Comparison of ENCODE assay signal across 25 cellular contexts in the genomic region with DNA sequence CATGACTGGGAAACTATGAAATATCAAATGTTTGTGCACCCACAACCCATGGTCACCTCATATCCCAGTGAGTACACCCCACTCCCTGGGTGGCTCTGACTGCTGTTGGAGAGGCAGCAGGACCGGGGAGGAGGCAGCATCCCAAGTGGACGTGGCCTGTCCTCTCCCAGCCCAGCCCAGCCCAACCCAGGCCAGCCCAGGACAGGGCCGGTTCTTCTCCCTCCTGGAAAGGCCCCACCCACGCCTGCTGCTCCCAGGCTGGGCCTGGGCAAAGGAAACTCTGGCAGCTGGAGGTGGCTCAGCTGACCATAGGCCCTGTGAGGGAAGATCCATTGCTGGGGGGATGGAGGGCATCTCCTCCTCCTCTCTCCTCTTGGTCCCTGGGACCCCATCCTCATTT. TPM values are rescaled to one million over a fixed set of nuclear protein-coding genes. Genes with fewer than 3 reads are reported as not detected.
DNase-seq lines count a peak whose midpoint lies in the region; ATAC-seq and TF ChIP-seq lines count a peak whose summit lies in the region.
"Had no signal": no experiment of that assay in that cellular context is flagged by ENCODE, and none has a peak within 500 bp of the region (broad histone marks: within the 10 kb centered on the region; RNA-seq: fewer than 3 reads in every experiment).

No MANE protein-coding gene starts in this region.

- no peak for TF ChIP-seq POLR2A in breast epithelium (IDR thresholded peaks at IDR 0.05)

- no peak overlapping the region for H3K4me3 Mint-ChIP-seq in MCF 10A (ENCODE audit: unreplicated experiment)
- H3K4me3 Mint-ChIP-seq in stimulated activated naive CD8-positive, alpha-beta T cell treated with anti-CD3 and anti-CD28 coated beads, Interleukin-15, amount 100 ng/mL, for 72 hours, result no peak overlapping the region
- H3K4me3 Mint-ChIP-seq: activated CD4-positive, alpha-beta memory T cell treated with anti-CD3 and anti-CD28 coated beads, Interleukin-2, amount 10 ng/mL, durations not matched to agents 7 days and 5 days; B cell; immature natural killer cell had no signal

- H3K36me3 ChIP-seq in breast epithelium (no peaks in the 10 kb centered on the region), upper lobe of right lung (no peaks in the 10 kb centered on the region)
- H3K36me3 ChIP-seq: HAP-1, lower lobe of right lung had no signal

- BruUV-seq in MCF 10A (replicated peaks; lab: Mats Ljungman, UMichigan), result no TSS peak

- peaks cover 3 to 6% of the 10 kb centered on the region in 2 donors for H3K4me1 ChIP-seq in breast epithelium
- no peaks in the 10 kb centered on the region for H3K4me1 ChIP-seq in upper lobe of right lung
- H3K4me1 ChIP-seq: HAP-1, lower lobe of right lung had no signal

- CTCF ChIA-PET in MCF 10A (lab: Yijun Ruan, JAX), result no interaction called here

- peak overlapping the region; percentile 33 to 77 for H3K27ac ChIP-seq in breast epithelium
- no peak overlapping the region for H3K27ac ChIP-seq in upper lobe of right lung
- H3K27ac ChIP-seq: 22Rv1, lower lobe of right lung, RWPE1 had no signal

- no peak overlapping the region for H3K27ac Mint-ChIP-seq in MCF 10A (ENCODE audit: low read depth, unreplicated experiment)
- peak overlapping the region in 1 of 2 donors; percentile 93 for H3K27ac Mint-ChIP-seq in stimulated activated naive CD8-positive, alpha-beta T cell treated with anti-CD3 and anti-CD28 coated beads, Interleukin-15, amount 100 ng/mL, for 72 hours
- H3K27ac Mint-ChIP-seq: activated CD4-positive, alpha-beta memory T cell treated with anti-CD3 and anti-CD28 coated beads, Interleukin-2, amount 10 ng/mL, durations not matched to agents 7 days and 5 days; B cell; immature natural killer cell had no signal

- no peak overlapping the region for H3K4me3 ChIP-seq in breast epithelium
- H3K4me3 ChIP-seq in upper lobe of right lung, result no peak overlapping the region
- H3K4me3 ChIP-seq: HAP-1, lower lobe of right lung had no signal

- peaks cover 5% of the 10 kb centered on the region for H3K4me1 Mint-ChIP-seq in MCF 10A (ENCODE audit: insufficient read depth, unreplicated experiment)
- no peaks in the 10 kb centered on the region for H3K4me1 Mint-ChIP-seq in stimulated activated naive CD8-positive, alpha-beta T cell treated with anti-CD3 and anti-CD28 coated beads, Interleukin-15, amount 100 ng/mL, for 72 hours
- H3K4me1 Mint-ChIP-seq: activated CD4-positive, alpha-beta memory T cell treated with anti-CD3 and anti-CD28 coated beads, Interleukin-2, amount 10 ng/mL, durations not matched to agents 7 days and 5 days; immature natural killer cell had no signal

- intact Hi-C loops in breast epithelium (cut with DNase I; ENCODE audit: low total_unique reads) (no loop called here), MCF 10A (cut with micrococcal nuclease) (loop anchor here (10.0 kb wide), 2 partner anchors 909 to 1819 kb away; no protein-coding TSS in a partner anchor), upper lobe of right lung (cut with DNase I) (no loop called here), posterior cingulate gyrus (cut with DNase I) (loop anchor here (10.0 kb wide), 2 partner anchors 1669 to 1919 kb away; no protein-coding TSS in a partner anchor)

- H3K9me3 Mint-ChIP-seq in MCF 10A (ENCODE audit: unreplicated experiment), result no peaks in the 10 kb centered on the region
- no peaks in the 10 kb centered on the region for H3K9me3 Mint-ChIP-seq in stimulated activated naive CD8-positive, alpha-beta T cell treated with anti-CD3 and anti-CD28 coated beads, Interleukin-15, amount 100 ng/mL, for 72 hours
- H3K9me3 Mint-ChIP-seq: activated CD4-positive, alpha-beta memory T cell treated with anti-CD3 and anti-CD28 coated beads, Interleukin-2, amount 10 ng/mL, durations not matched to agents 7 days and 5 days; immature natural killer cell had no signal

- H3K27me3 ChIP-seq in breast epithelium, result no peaks in the 10 kb centered on the region
- H3K27me3 ChIP-seq in upper lobe of right lung, result no peaks in the 10 kb centered on the region

- TF ChIP-seq CTCF in breast epithelium (IDR thresholded peaks at IDR 0.05), result no peak
- TF ChIP-seq CTCF in MCF 10A (IDR thresholded peaks at IDR 0.05; ENCODE audit: unreplicated experiment), result no peak
- no peak for TF ChIP-seq CTCF in upper lobe of right lung (IDR thresholded peaks at IDR 0.05)

- no peaks in the 10 kb centered on the region for H3K27me3 Mint-ChIP-seq in MCF 10A (ENCODE audit: insufficient read depth, unreplicated experiment)
- H3K27me3 Mint-ChIP-seq in stimulated activated naive CD8-positive, alpha-beta T cell treated with anti-CD3 and anti-CD28 coated beads, Interleukin-15, amount 100 ng/mL, for 72 hours, result peaks cover 14% of the 10 kb centered on the region

- no peaks in the 10 kb centered on the region for H3K9me3 ChIP-seq in breast epithelium
- no peaks in the 10 kb centered on the region for H3K9me3 ChIP-seq in upper lobe of right lung
- H3K9me3 ChIP-seq: HAP-1, lower lobe of right lung had no signal

- H3K36me3 Mint-ChIP-seq in MCF 10A (ENCODE audit: insufficient read depth, unreplicated experiment), result no peaks in the 10 kb centered on the region
- H3K36me3 Mint-ChIP-seq: immature natural killer cell had no signal

- DNase-seq in breast epithelium (ENCODE audit: low spot score in 2 of 2) (no peak), MCF 10A (ENCODE audit: unreplicated experiment) (no peak), fibroblast of gingiva (ENCODE audit: low read depth) (peak; percentile 66), myocyte (ENCODE audit: low read depth) (peak; percentile 66), upper lobe of right lung (peak; percentile 62), posterior cingulate gyrus (no peak)
- DNase-seq in stimulated activated naive CD8-positive, alpha-beta T cell treated with anti-CD3 and anti-CD28 coated beads, Interleukin-15, amount 100 ng/mL, for 72 hours, result no peak
- DNase-seq: activated CD4-positive, alpha-beta memory T cell treated with anti-CD3 and anti-CD28 coated beads, Interleukin-2, amount 10 ng/mL, durations not matched to agents 7 days and 5 days; activated CD4-positive, CD25-positive, alpha-beta regulatory T cell; activated T-cell treated with anti-CD3 and anti-CD28 coated beads for 4 hours; central memory CD4-positive, alpha-beta T cell; DMS79; immature natural killer cell; lower lobe of right lung; NCI-H1105 treated with DMSO at 0.1 percent for 48 hours; NCI-H524; stimulated activated CD4-positive, alpha-beta T cell treated with anti-CD3 and anti-CD28 coated beads, Interleukin-4, amount 100 ng/mL, for 1 hour; T1000 had no signal

- POLR2A ChIA-PET in MCF 10A (lab: Yijun Ruan, JAX), result no interaction called here

- ATAC-seq in upper lobe of right lung (no peak), GM18502 (IDR thresholded peaks at IDR 0.05; ENCODE audit: poor library complexity, unreplicated experiment) (no peak)
- no peak for ATAC-seq in stimulated activated naive CD8-positive, alpha-beta T cell treated with anti-CD3 and anti-CD28 coated beads, Interleukin-15, amount 100 ng/mL, for 72 hours
- ATAC-seq: esophagus mucosa, lower lobe of right lung had no signal

RNA-seq across cellular contexts. Expression of a gene that starts 19.1 kb away (rescaled TPM):
- total RNA-seq in breast epithelium (not detected), MCF 10A (2022) (0.32 and 0.47 TPM in 2 replicates), myocyte (0.05 TPM in 1 of 2 replicates, not detected in the other), upper lobe of right lung (not detected)
- polyA plus RNA-seq in myocyte (2012), result 0.06 TPM
- total RNA-seq: activated CD4-positive, alpha-beta memory T cell treated with anti-CD3 and anti-CD28 coated beads, Interleukin-2, amount 10 ng/mL, durations not matched to agents 7 days and 5 days; esophagus mucosa; lower lobe of right lung had no signal
- polyA plus RNA-seq: immature natural killer cell had no signal

RNA-seq across cellular contexts. Expression of a gene that starts 53.3 kb away (rescaled TPM):
- total RNA-seq in breast epithelium, result 100 to 1,000 TPM in 1 of 3 donors, 10 to 100 TPM in 2; 41.3 to 130 (median 70.1) TPM
- total RNA-seq in MCF 10A (2022), result 15.9 and 21.6 TPM in 2 replicates
- total RNA-seq in myocyte, result 0.62 and 0.78 TPM in 2 replicates
- 1.3 TPM for polyA plus RNA-seq in myocyte (2012)
- total RNA-seq in upper lobe of right lung, result 424 TPM
- total RNA-seq: osteocyte had no signal

Comparison
In these comparisons a context has a peak if more than half of its experiments do, and no peak if none do; other contexts are left out.
1. intact Hi-C loops: an anchor here in MCF 10A (10.0 kb wide) and posterior cingulate gyrus (10.0 kb wide); none called in breast epithelium and upper lobe of right lung.
2. DNase-seq: peak in fibroblast of gingiva (single experiment), myocyte (single experiment) and upper lobe of right lung (single experiment); none in breast epithelium (0 of 2), MCF 10A (single experiment), posterior cingulate gyrus (0 of 10) and stimulated activated naive CD8-positive, alpha-beta T cell treated with anti-CD3 and anti-CD28 coated beads, Interleukin-15, amount 100 ng/mL, for 72 hours (0 of 2).